Comparison of ENCODE assay signal across 41 cellular contexts in genomic region chr18:5164903-5165302, GRCh38. TPM values are rescaled to one million over a fixed set of nuclear protein-coding genes. Genes with fewer than 3 reads are reported as not detected.
"Had no signal": no experiment of that assay in that cellular context is flagged by ENCODE, and none has a peak within 500 bp of the region (broad histone marks: within the 10 kb centered on the region; RNA-seq: fewer than 3 reads in every experiment).

No MANE protein-coding gene starts in this region.

- H3K9me3 Mint-ChIP-seq: activated naive CD4-positive, alpha-beta T cell treated with anti-CD3 and anti-CD28 coated beads for 36 hours; activated naive CD8-positive, alpha-beta T cell treated with anti-CD3 and anti-CD28 coated beads, Interleukin-2, amount 50 U/mL, for 24 hours; activated T-cell treated with anti-CD3 and anti-CD28 coated beads, Interleukin-2, amount 50 U/mL, for 24 hours; activated T-cell treated with anti-CD3 and anti-CD28 coated beads, Interleukin-2, amount 50 U/mL, for 4 hours; activated T-cell treated with anti-CD3 and anti-CD28 coated beads, Interleukin-2, amount 50 U/mL, for 72 hours; activated T-helper 1 cell treated with anti-CD3 and anti-CD28 coated beads, Interleukin-12 subunit alpha, Interleukin-12 subunit beta, Interleukin-2, Interleukin-4 antibody, amounts not matched to agents 30 ng/mL and 10 ng/mL and 1 ng/mL, durations not matched to agents 14 hours and 24 hours and 36 hours; activated T-helper 17 cell treated with anti-CD3 and anti-CD28 coated beads, Interleukin-2, amount 50 U/mL, for 72 hours; activated T-helper 2 cell treated with anti-CD3 and anti-CD28 coated beads, Interferon-gamma antibody, Interleukin-2, Interleukin-4, amounts not matched to agents 10 μg/mL and 5 μg/mL and 100 μg/mL, durations not matched to agents 14 hours and 24 hours and 36 hours; central memory CD8-positive, alpha-beta T cell had no signal

- H3K4me3 Mint-ChIP-seq: activated naive CD4-positive, alpha-beta T cell treated with anti-CD3 and anti-CD28 coated beads for 36 hours; activated naive CD4-positive, alpha-beta T cell treated with anti-CD3 and anti-CD28 coated beads, Interleukin-2, amount 10 ng/mL, durations not matched to agents 7 days and 5 days; activated naive CD8-positive, alpha-beta T cell; activated naive CD8-positive, alpha-beta T cell treated with anti-CD3 and anti-CD28 coated beads for 36 hours; activated naive CD8-positive, alpha-beta T cell treated with anti-CD3 and anti-CD28 coated beads, Interleukin-2, amount 10 ng/mL, durations not matched to agents 7 days and 5 days; activated naive CD8-positive, alpha-beta T cell treated with anti-CD3 and anti-CD28 coated beads, Interleukin-2, amount 50 U/mL, for 24 hours; activated T-cell treated with anti-CD3 and anti-CD28 coated beads, Interleukin-2, amount 50 U/mL, for 24 hours; activated T-cell treated with anti-CD3 and anti-CD28 coated beads, Interleukin-2, amount 50 U/mL, for 4 hours; activated T-cell treated with anti-CD3 and anti-CD28 coated beads, Interleukin-2, amount 50 U/mL, for 72 hours; activated T-helper 1 cell treated with anti-CD3 and anti-CD28 coated beads, Interleukin-12 subunit alpha, Interleukin-12 subunit beta, Interleukin-2, Interleukin-4 antibody, amounts not matched to agents 30 ng/mL and 10 ng/mL and 1 ng/mL, durations not matched to agents 14 hours and 24 hours and 36 hours; activated T-helper 17 cell treated with anti-CD3 and anti-CD28 coated beads, Interleukin-2, amount 50 U/mL, for 72 hours; brain; central memory CD8-positive, alpha-beta T cell had no signal

- H3K27me3 Mint-ChIP-seq: activated naive CD4-positive, alpha-beta T cell treated with anti-CD3 and anti-CD28 coated beads, Interleukin-2, amount 10 ng/mL, durations not matched to agents 7 days and 5 days; activated naive CD8-positive, alpha-beta T cell; activated naive CD8-positive, alpha-beta T cell treated with anti-CD3 and anti-CD28 coated beads for 36 hours; activated naive CD8-positive, alpha-beta T cell treated with anti-CD3 and anti-CD28 coated beads, Interleukin-2, amount 10 ng/mL, durations not matched to agents 7 days and 5 days; activated naive CD8-positive, alpha-beta T cell treated with anti-CD3 and anti-CD28 coated beads, Interleukin-2, amount 50 U/mL, for 24 hours; activated T-cell treated with anti-CD3 and anti-CD28 coated beads, Interleukin-2, amount 50 U/mL, for 24 hours; activated T-helper 17 cell treated with anti-CD3 and anti-CD28 coated beads, Interleukin-2, amount 50 U/mL, for 72 hours had no signal

- H3K4me1 Mint-ChIP-seq: brain had no signal

- ATAC-seq: activated naive CD8-positive, alpha-beta T cell treated with anti-CD3 and anti-CD28 coated beads, Interleukin-2, amount 50 U/mL, for 24 hours; activated T-cell treated with anti-CD3 and anti-CD28 coated beads, Interleukin-2, amount 50 U/mL, for 4 hours; activated T-cell treated with anti-CD3 and anti-CD28 coated beads, Interleukin-2, amount 50 U/mL, for 72 hours; activated T-helper 17 cell treated with anti-CD3 and anti-CD28 coated beads, Interleukin-2, amount 50 U/mL, for 72 hours; body of pancreas had no signal

- DNase-seq: activated effector memory CD4-positive, alpha-beta T cell treated with anti-CD3 and anti-CD28 coated beads, Interleukin-2, amount 50 U/mL, for 16 hours; activated effector memory CD4-positive, alpha-beta T cell treated with Interleukin-2 at 50 U/mL for 16 hours; activated gamma-delta T cell; activated gamma-delta T cell treated with Interleukin-2 at 50 U/mL for 16 hours; activated naive CD4-positive, alpha-beta T cell; activated naive CD4-positive, alpha-beta T cell treated with anti-CD3 and anti-CD28 coated beads for 36 hours; activated naive CD4-positive, alpha-beta T cell treated with anti-CD3 and anti-CD28 coated beads, Interleukin-2, amount 10 ng/mL, durations not matched to agents 7 days and 5 days; activated naive CD4-positive, alpha-beta T cell treated with anti-CD3 and anti-CD28 coated beads, Interleukin-2, amount 50 U/mL, for 16 hours; activated naive CD4-positive, alpha-beta T cell treated with Interleukin-2 at 50 U/mL for 16 hours; activated naive CD8-positive, alpha-beta T cell treated with anti-CD3 and anti-CD28 coated beads for 36 hours; activated naive CD8-positive, alpha-beta T cell treated with anti-CD3 and anti-CD28 coated beads, Interleukin-2, amount 10 ng/mL, durations not matched to agents 7 days and 5 days; activated naive CD8-positive, alpha-beta T cell treated with anti-CD3 and anti-CD28 coated beads, Interleukin-2, amount 50 U/mL, for 24 hours; activated T-cell treated with anti-CD3 and anti-CD28 coated beads, Interleukin-2, amount 50 U/mL, for 1 hour; activated T-cell treated with anti-CD3 and anti-CD28 coated beads, Interleukin-2, amount 50 U/mL, for 24 hours; activated T-cell treated with anti-CD3 and anti-CD28 coated beads, Interleukin-2, amount 50 U/mL, for 4 hours; activated T-cell treated with anti-CD3 and anti-CD28 coated beads, Interleukin-2, amount 50 U/mL, for 48 hours; activated T-cell treated with anti-CD3 and anti-CD28 coated beads, Interleukin-2, amount 50 U/mL, for 72 hours; adrenal gland; amniotic stem cell; amygdala; anterior cingulate cortex; aorta; body of pancreas; brain microvascular endothelial cell; caudate nucleus; central memory CD4-positive, alpha-beta T cell; cerebellar nuclear complex; colonic mucosa had no signal

- H3K27ac Mint-ChIP-seq: activated naive CD4-positive, alpha-beta T cell treated with anti-CD3 and anti-CD28 coated beads for 36 hours; activated naive CD4-positive, alpha-beta T cell treated with anti-CD3 and anti-CD28 coated beads, Interleukin-2, amount 10 ng/mL, durations not matched to agents 7 days and 5 days; activated naive CD8-positive, alpha-beta T cell; activated naive CD8-positive, alpha-beta T cell treated with anti-CD3 and anti-CD28 coated beads for 36 hours; activated naive CD8-positive, alpha-beta T cell treated with anti-CD3 and anti-CD28 coated beads, Interleukin-2, amount 10 ng/mL, durations not matched to agents 7 days and 5 days; activated naive CD8-positive, alpha-beta T cell treated with anti-CD3 and anti-CD28 coated beads, Interleukin-2, amount 50 U/mL, for 24 hours; activated T-cell treated with anti-CD3 and anti-CD28 coated beads, Interleukin-2, amount 50 U/mL, for 24 hours; activated T-cell treated with anti-CD3 and anti-CD28 coated beads, Interleukin-2, amount 50 U/mL, for 72 hours; activated T-helper 1 cell treated with anti-CD3 and anti-CD28 coated beads, Interleukin-12 subunit alpha, Interleukin-12 subunit beta, Interleukin-2, Interleukin-4 antibody, amounts not matched to agents 30 ng/mL and 10 ng/mL and 1 ng/mL, durations not matched to agents 14 hours and 24 hours and 36 hours; activated T-helper 17 cell treated with anti-CD3 and anti-CD28 coated beads, Interleukin-2, amount 50 U/mL, for 72 hours; activated T-helper 2 cell treated with anti-CD3 and anti-CD28 coated beads, Interferon-gamma antibody, Interleukin-2, Interleukin-4, amounts not matched to agents 10 μg/mL and 5 μg/mL and 100 μg/mL, durations not matched to agents 14 hours and 24 hours and 36 hours had no signal

- H3K36me3 Mint-ChIP-seq: brain had no signal

RNA-seq across cellular contexts. Expression of gene AKAIN1, which starts 32.2 kb away (rescaled TPM):
- total RNA-seq: activated naive CD4-positive, alpha-beta T cell treated with anti-CD3 and anti-CD28 coated beads for 36 hours; activated naive CD8-positive, alpha-beta T cell treated with anti-CD3 and anti-CD28 coated beads for 36 hours; activated naive CD8-positive, alpha-beta T cell treated with anti-CD3 and anti-CD28 coated beads, Interleukin-2, amount 10 ng/mL, durations not matched to agents 7 days and 5 days; activated T-cell treated with anti-CD3 and anti-CD28 coated beads, Interleukin-2, amount 50 U/mL, for 4 hours; activated T-cell treated with anti-CD3 and anti-CD28 coated beads, Interleukin-2, amount 50 U/mL, for 72 hours; activated T-helper 1 cell treated with anti-CD3 and anti-CD28 coated beads, Interleukin-12 subunit alpha, Interleukin-12 subunit beta, Interleukin-2, Interleukin-4 antibody, amounts not matched to agents 30 ng/mL and 10 ng/mL and 1 ng/mL, durations not matched to agents 14 hours and 24 hours and 36 hours; activated T-helper 17 cell treated with anti-CD3 and anti-CD28 coated beads, Interleukin-2, amount 50 U/mL, for 72 hours; activated T-helper 2 cell treated with anti-CD3 and anti-CD28 coated beads, Interferon-gamma antibody, Interleukin-2, Interleukin-4, amounts not matched to agents 10 μg/mL and 5 μg/mL and 100 μg/mL, durations not matched to agents 14 hours and 24 hours and 36 hours; aorta; ascending aorta; astrocyte; breast epithelium; bronchial epithelial cell; cardiac muscle cell; cardiac septum; chondrocyte; colonic mucosa had no signal
